8 cellular contexts compared by ENCODE assay signal in the genomic region with DNA sequence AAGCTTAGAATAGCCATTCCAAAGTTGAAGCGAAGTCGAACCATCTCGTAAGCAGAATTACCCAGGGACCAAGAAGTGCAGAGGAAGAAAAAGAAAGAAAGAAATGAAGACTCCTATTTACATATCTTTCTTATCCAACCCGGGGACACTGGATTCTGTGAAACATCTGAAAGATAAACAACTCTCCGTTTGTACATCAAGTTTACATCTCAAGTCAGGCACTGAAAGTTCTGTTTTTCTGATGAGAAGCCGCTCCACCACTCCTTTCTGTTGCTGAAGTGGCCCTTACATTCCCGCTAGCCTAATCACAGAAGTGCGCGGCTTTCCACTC. TPM values are rescaled to one million over a fixed set of nuclear protein-coding genes. Genes with fewer than 3 reads are reported as not detected.
A peak's percentile ranks its signal among the peaks of the same experiment; 100 is the strongest.
DNase-seq lines count a peak whose midpoint lies in the region; ATAC-seq and TF ChIP-seq lines count a peak whose summit lies in the region.

No MANE protein-coding gene starts in this region.

- ATAC-seq in HG03025 (IDR thresholded peaks at IDR 0.05; ENCODE audit: low FRiP score, unreplicated experiment), result no peak

- WGBS in hepatocyte (ENCODE audit: low lambda C conversion rate, missing lambda C conversion rate), result 1% methylated on average over 9 of the region's 9 CpGs
- 0 to 1% (median 1%) methylated on average over 9 of the region's 9 CpGs for WGBS in spleen, 5 donors

- H3K36me3 Mint-ChIP-seq in activated CD4-positive, alpha-beta memory T cell treated with anti-CD3 and anti-CD28 coated beads for 36 hours, result peaks cover 14% of the 10 kb centered on the region

- peak overlapping the region; percentile 81 for H3K4me2 ChIP-seq in hepatocyte

- H3K4me1 ChIP-seq in HAP-1 (peaks cover 25% of the 10 kb centered on the region), hepatocyte (ENCODE audit: insufficient read depth) (peaks cover 10% of the 10 kb centered on the region), spleen (peaks cover 26 to 78% (median 59%) of the 10 kb centered on the region in 6 donors)

- H3K4me3 ChIP-seq in HAP-1 (peak overlapping the region; percentile 72), hepatocyte (peak overlapping the region; percentile 60), spleen (peak overlapping the region; percentile 58 to 81 (median 72))

- peak overlapping the region; percentile 96 for H3K27ac ChIP-seq in hepatocyte
- peak overlapping the region; percentile 95 to 99 (median 98) for H3K27ac ChIP-seq in spleen

- CTCF ChIA-PET in activated CD4-positive, alpha-beta memory T cell treated with anti-CD3 and anti-CD28 coated beads for 36 hours (lab: Charles Lee), result interaction anchor here (0.6 kb wide), 1 partner anchor 184 kb away, joined by 4 read pairs; no protein-coding TSS in a partner anchor
- CTCF ChIA-PET in HEK293T (lab: Yijun Ruan, JAX), result no interaction called here

- H3K27me3 ChIP-seq in HAP-1 (ENCODE audit: low read depth) (no peaks in the 10 kb centered on the region), hepatocyte (no peaks in the 10 kb centered on the region), spleen (replicated peaks in 1 of 7) (no peaks in the 10 kb centered on the region)

- DNase-seq in HAP-1 (ENCODE audit: low spot score in 2 of 2) (no peak), hepatocyte (ENCODE audit: low spot score) (no peak), spleen (no peak), C1 segment of cervical spinal cord (lab: John Stamatoyannopoulos, UW) (no peak), SHP77 treated with DMSO at 0.1 percent for 48 hours (lab: John Stamatoyannopoulos, UW) (no peak), HEK293T (ENCODE audit: extremely low spot score) (no peak)
- no peak for DNase-seq in activated CD4-positive, alpha-beta memory T cell treated with anti-CD3 and anti-CD28 coated beads for 36 hours

- H2AFZ ChIP-seq in hepatocyte, result no peak overlapping the region

- TF ChIP-seq CTCF in hepatocyte (IDR thresholded peaks at IDR 0.05; ENCODE audit: poor library complexity), result no peak
- TF ChIP-seq CTCF in spleen (IDR thresholded peaks at IDR 0.05 in 8 of 11, conservative IDR thresholded peaks at IDR 0.05 in 3 of 11), result no peak

- H4K20me1 ChIP-seq in hepatocyte (ENCODE audit: insufficient read depth, poor library complexity, severe bottlenecking), result peaks cover 4% of the 10 kb centered on the region

- TF ChIP-seq POLR2A in spleen (IDR thresholded peaks at IDR 0.05), result no peak

- in situ Hi-C loops in HAP-1 (cut with MboI; ENCODE audit: low sequenced_read_pairs), result no loop called here

- H3K79me2 ChIP-seq in hepatocyte, result peaks cover 66% of the 10 kb centered on the region

- peak overlapping the region; percentile 99 for H3K27ac Mint-ChIP-seq in activated CD4-positive, alpha-beta memory T cell treated with anti-CD3 and anti-CD28 coated beads for 36 hours

- H3K27me3 Mint-ChIP-seq in activated CD4-positive, alpha-beta memory T cell treated with anti-CD3 and anti-CD28 coated beads for 36 hours, result no peaks in the 10 kb centered on the region

- no peaks in the 10 kb centered on the region for H3K9me3 ChIP-seq in HAP-1
- no peaks in the 10 kb centered on the region for H3K9me3 ChIP-seq in hepatocyte (ENCODE audit: low read depth)
- no peaks in the 10 kb centered on the region for H3K9me3 ChIP-seq in spleen

- intact Hi-C loops in activated CD4-positive, alpha-beta memory T cell treated with anti-CD3 and anti-CD28 coated beads for 36 hours (cut with micrococcal nuclease), result loop anchor here (1.0 to 10.0 kb wide), 8 partner anchors 64 to 834 kb away; a partner anchor contains a TSS
- intact Hi-C loops in spleen (cut with DNase I; ENCODE audit: low total_unique reads), result no loop called here

- H3K4me3 Mint-ChIP-seq in activated CD4-positive, alpha-beta memory T cell treated with anti-CD3 and anti-CD28 coated beads for 36 hours, result peak overlapping the region; percentile 99

- peaks cover 5% of the 10 kb centered on the region for H3K36me3 ChIP-seq in HAP-1 (replicated peaks)
- H3K36me3 ChIP-seq in hepatocyte (replicated peaks; ENCODE audit: insufficient read depth, low read depth), result no peaks in the 10 kb centered on the region
- H3K36me3 ChIP-seq in spleen, result peaks cover 0 to 21% (median 6%) of the 10 kb centered on the region in 6 donors

- POLR2A ChIA-PET in activated CD4-positive, alpha-beta memory T cell treated with anti-CD3 and anti-CD28 coated beads for 36 hours (lab: Charles Lee), result interaction anchor here (0.8 to 1.3 kb wide), 3 partner anchors 10 to 302 kb away, joined by 3 to 7 read pairs (median 6); a partner anchor contains a TSS
- POLR2A ChIA-PET in HEK293T (lab: Yijun Ruan, JAX), result interaction anchor here (1.0 to 1.7 kb wide), 9 partner anchors 8 to 275 kb away, joined by 3 to 20 read pairs (median 3); a partner anchor contains a TSS

- peaks cover 44% of the 10 kb centered on the region for H3K4me1 Mint-ChIP-seq in activated CD4-positive, alpha-beta memory T cell treated with anti-CD3 and anti-CD28 coated beads for 36 hours (ENCODE audit: low read depth)

- H3K9me3 Mint-ChIP-seq in activated CD4-positive, alpha-beta memory T cell treated with anti-CD3 and anti-CD28 coated beads for 36 hours, result no peaks in the 10 kb centered on the region

- H3K9me2 ChIP-seq in hepatocyte (replicated peaks; ENCODE audit: insufficient read depth), result no peaks in the 10 kb centered on the region

TF ChIP-seq in HEK293T, 16 proteins besides CTCF, POLR2A, EP300 and RAD21:
- TF ChIP-seq ARNT (IDR thresholded peaks at IDR 0.05), result no peak
- no peak for TF ChIP-seq ELF4 (IDR thresholded peaks at IDR 0.05)
- no peak for TF ChIP-seq BHLHE40 (IDR thresholded peaks at IDR 0.05; ENCODE audit: borderline replicate concordance)
- TF ChIP-seq FOXK2 (IDR thresholded peaks at IDR 0.05), result no peak
- TF ChIP-seq, protein P1, sequence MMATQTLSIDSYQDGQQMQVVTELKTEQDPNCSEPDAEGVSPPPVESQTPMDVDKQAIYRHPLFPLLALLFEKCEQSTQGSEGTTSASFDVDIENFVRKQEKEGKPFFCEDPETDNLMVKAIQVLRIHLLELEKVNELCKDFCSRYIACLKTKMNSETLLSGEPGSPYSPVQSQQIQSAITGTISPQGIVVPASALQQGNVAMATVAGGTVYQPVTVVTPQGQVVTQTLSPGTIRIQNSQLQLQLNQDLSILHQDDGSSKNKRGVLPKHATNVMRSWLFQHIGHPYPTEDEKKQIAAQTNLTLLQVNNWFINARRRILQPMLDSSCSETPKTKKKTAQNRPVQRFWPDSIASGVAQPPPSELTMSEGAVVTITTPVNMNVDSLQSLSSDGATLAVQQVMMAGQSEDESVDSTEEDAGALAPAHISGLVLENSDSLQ (IDR thresholded peaks at IDR 0.05), result no peak
- TF ChIP-seq SUZ12 (IDR thresholded peaks at IDR 0.05), result no peak
- no peak for TF ChIP-seq CTBP1 (IDR thresholded peaks at IDR 0.05; ENCODE audit: borderline replicate concordance)
- TF ChIP-seq HDGF (IDR thresholded peaks at IDR 0.05; ENCODE audit: borderline replicate concordance), result no peak
- no peak for TF ChIP-seq FOXM1 (IDR thresholded peaks at IDR 0.05; ENCODE audit: borderline replicate concordance)
- no peak for TF ChIP-seq ZNF384 (IDR thresholded peaks at IDR 0.05)
- TF ChIP-seq LEF1 (IDR thresholded peaks at IDR 0.05; ENCODE audit: borderline replicate concordance), result no peak
TF ChIP-seq in HEK293T: peak in this region for 0.

RNA-seq across cellular contexts. Expression of a gene that starts 0.3 kb away (rescaled TPM):
- total RNA-seq in activated CD4-positive, alpha-beta memory T cell treated with anti-CD3 and anti-CD28 coated beads for 36 hours, result 10 to 100 TPM; 23.5 to 26.1 TPM
- total RNA-seq in hepatocyte, result 11.2 and 13.6 TPM in 2 replicates
- 9.1 and 12.5 TPM in 2 replicates for polyA plus RNA-seq in hepatocyte
- 10 to 100 TPM; 37.9 to 65.9 (median 48.4) TPM for total RNA-seq in spleen
- 10 to 100 TPM in 1 of 3 donors, 1 to 10 TPM in 2; 7.4 to 13.2 (median 8.0) TPM for polyA plus RNA-seq in spleen

RNA-seq across cellular contexts. Expression of a gene that starts 0.5 kb away (rescaled TPM):
- 10 to 100 TPM; 26.1 to 28.7 TPM for total RNA-seq in activated CD4-positive, alpha-beta memory T cell treated with anti-CD3 and anti-CD28 coated beads for 36 hours
- total RNA-seq in hepatocyte (90.4 and 97.6 TPM in 2 replicates), spleen (10 to 100 TPM; 39.2 to 48.3 (median 43.3) TPM)
- polyA plus RNA-seq in hepatocyte (68.3 and 74.2 TPM in 2 replicates), spleen (10 to 100 TPM; 13.4 to 15.4 (median 15.0) TPM)
